Comparison of ENCODE assay signal across 17 cellular contexts in genomic region chr2:1800306-1800705, GRCh38. TPM values are rescaled to one million over a fixed set of nuclear protein-coding genes. Genes with fewer than 3 reads are reported as not detected.
DNase-seq lines count a peak whose midpoint lies in the region; ATAC-seq and TF ChIP-seq lines count a peak whose summit lies in the region.
"Had no signal": no experiment of that assay in that cellular context is flagged by ENCODE, and none has a peak within 500 bp of the region (broad histone marks: within the 10 kb centered on the region; RNA-seq: fewer than 3 reads in every experiment).

No MANE protein-coding gene starts in this region.

- H2AFZ ChIP-seq in trophoblast cell (ENCODE audit: insufficient read depth, low read length, poor library complexity) = no peak overlapping the region

- no peak overlapping the region for H3K4ac ChIP-seq in trophoblast cell (ENCODE audit: low read depth, low read length)

- peak; percentile 15 to 36 for ATAC-seq in natural killer cell treated with Interleukin-12 subunit alpha and Interleukin-12 subunit beta and Interleukin-15 and Interleukin-18, amount 100 ng/mL, for 72 hours
- ATAC-seq in natural killer cell = no peak
- ATAC-seq: A549; CD8-positive, alpha-beta T cell; GM12878 had no signal

- H3K27me3 ChIP-seq in trophoblast cell (ENCODE audit: insufficient read depth, low read length) = no peaks in the 10 kb centered on the region

- H3K4me3 ChIP-seq in trophoblast cell (ENCODE audit: low read depth, low read length) = no peak overlapping the region
- H3K4me3 ChIP-seq: A549, GM12878 had no signal

- H3K9me3 Mint-ChIP-seq in natural killer cell treated with Interleukin-12 subunit alpha and Interleukin-12 subunit beta and Interleukin-15 and Interleukin-18, amount 100 ng/mL, for 72 hours = no peaks in the 10 kb centered on the region
- H3K9me3 Mint-ChIP-seq in natural killer cell = no peaks in the 10 kb centered on the region
- H3K9me3 Mint-ChIP-seq in endothelial cell (ENCODE audit: unreplicated experiment) = no peaks in the 10 kb centered on the region
- H3K9me3 Mint-ChIP-seq: CD8-positive, alpha-beta T cell had no signal

- no peak overlapping the region for H2AK5ac ChIP-seq in trophoblast cell (ENCODE audit: low read length)

- no peaks in the 10 kb centered on the region for H3K27me3 Mint-ChIP-seq in natural killer cell treated with Interleukin-12 subunit alpha and Interleukin-12 subunit beta and Interleukin-15 and Interleukin-18, amount 100 ng/mL, for 72 hours
- no peaks in the 10 kb centered on the region for H3K27me3 Mint-ChIP-seq in natural killer cell (ENCODE audit: low read depth in 2 of 2)
- H3K27me3 Mint-ChIP-seq in endothelial cell (ENCODE audit: unreplicated experiment) = peaks cover 5% of the 10 kb centered on the region

- H3K18ac ChIP-seq in trophoblast cell (ENCODE audit: low read length) = no peak overlapping the region

- no CpG with 5 or more reads among the region's 6 CpGs for WGBS in trophoblast cell (ENCODE audit: extremely low coverage, insufficient coverage, insufficient read length)

- no peak overlapping the region for H3K27ac Mint-ChIP-seq in natural killer cell treated with Interleukin-12 subunit alpha and Interleukin-12 subunit beta and Interleukin-15 and Interleukin-18, amount 100 ng/mL, for 72 hours
- no peak overlapping the region for H3K27ac Mint-ChIP-seq in natural killer cell
- peak overlapping the region; percentile 84 for H3K27ac Mint-ChIP-seq in endothelial cell (ENCODE audit: unreplicated experiment)
- H3K27ac Mint-ChIP-seq: CD8-positive, alpha-beta T cell had no signal

- DNase-seq in natural killer cell treated with Interleukin-12 subunit alpha and Interleukin-12 subunit beta and Interleukin-15 and Interleukin-18, amount 100 ng/mL, for 72 hours (ENCODE audit: low spot score) = no peak
- no peak for DNase-seq in natural killer cell
- no peak for DNase-seq in endothelial cell (ENCODE audit: low spot score)
- peak; percentile 52 for DNase-seq in posterior vena cava (ENCODE audit: low spot score)
- no peak for DNase-seq in DMS53 treated with DMSO at 0.1 percent for 48 hours (lab: John Stamatoyannopoulos, UW; ENCODE audit: unreplicated experiment)
- no peak for DNase-seq in trophoblast cell
- DNase-seq in stimulated activated CD4-positive, alpha-beta T cell treated with anti-CD3 and anti-CD28 coated beads, Interleukin-12 subunit alpha, Interleukin-12 subunit beta, amount 100 ng/mL, for 4 hours = no peak
- DNase-seq: AML-193; Calu3; CD8-positive, alpha-beta T cell; DND-41; EL; GOT3; H7 had no signal

- H2BK12ac ChIP-seq in trophoblast cell (ENCODE audit: low read length) = no peak overlapping the region

- intact Hi-C loops in natural killer cell (cut with micrococcal nuclease) = no loop called here
- intact Hi-C loops in posterior vena cava (cut with DNase I) = no loop called here

- no peak overlapping the region for H3K14ac ChIP-seq in trophoblast cell (ENCODE audit: low read length)

- H4K91ac ChIP-seq in trophoblast cell (ENCODE audit: low read depth, low read length) = no peak overlapping the region

- no peak overlapping the region for H3K23ac ChIP-seq in trophoblast cell (ENCODE audit: low read length)

- no peak overlapping the region for H4K12ac ChIP-seq in trophoblast cell (ENCODE audit: low read depth, low read length)

- no peak overlapping the region for H3K4me3 Mint-ChIP-seq in natural killer cell treated with Interleukin-12 subunit alpha and Interleukin-12 subunit beta and Interleukin-15 and Interleukin-18, amount 100 ng/mL, for 72 hours
- H3K4me3 Mint-ChIP-seq in natural killer cell (no peak overlapping the region), endothelial cell (ENCODE audit: unreplicated experiment) (no peak overlapping the region)
- H3K4me3 Mint-ChIP-seq: CD8-positive, alpha-beta T cell had no signal

- H3K4me1 ChIP-seq in trophoblast cell (ENCODE audit: control insufficient read depth in 1 of 2, insufficient read depth in 2 of 2, low read length in 2 of 2) = peaks cover 10 to 27% of the 10 kb centered on the region in 2 experiments
- H3K4me1 ChIP-seq: A549 had no signal

- H3K9me3 ChIP-seq in trophoblast cell (ENCODE audit: insufficient read depth, low read depth, low read length) = no peaks in the 10 kb centered on the region
- H3K9me3 ChIP-seq: A549 had no signal

- no peaks in the 10 kb centered on the region for H3K36me3 Mint-ChIP-seq in natural killer cell treated with Interleukin-12 subunit alpha and Interleukin-12 subunit beta and Interleukin-15 and Interleukin-18, amount 100 ng/mL, for 72 hours
- H3K36me3 Mint-ChIP-seq in natural killer cell (no peaks in the 10 kb centered on the region), endothelial cell (ENCODE audit: low read depth, unreplicated experiment) (no peaks in the 10 kb centered on the region)
- H3K36me3 Mint-ChIP-seq: CD8-positive, alpha-beta T cell had no signal

- H3K9ac ChIP-seq in trophoblast cell (ENCODE audit: low read length) = no peak overlapping the region

- H3K4me1 Mint-ChIP-seq in natural killer cell treated with Interleukin-12 subunit alpha and Interleukin-12 subunit beta and Interleukin-15 and Interleukin-18, amount 100 ng/mL, for 72 hours (ENCODE audit: low read depth in 2 of 2) = peaks cover 0 to 4% of the 10 kb centered on the region in 2 donors
- peaks cover 0 to 5% of the 10 kb centered on the region in 2 donors for H3K4me1 Mint-ChIP-seq in natural killer cell
- peaks cover 41% of the 10 kb centered on the region for H3K4me1 Mint-ChIP-seq in endothelial cell (ENCODE audit: unreplicated experiment)

- TF ChIP-seq CTCF in natural killer cell (IDR thresholded peaks at IDR 0.05) (no peak), endothelial cell (IDR thresholded peaks at IDR 0.05; ENCODE audit: unreplicated experiment) (no peak)

- no peaks in the 10 kb centered on the region for H3K79me2 ChIP-seq in trophoblast cell (ENCODE audit: control insufficient read depth, insufficient read depth, low read length, poor library complexity)

- no peak overlapping the region for H4K8ac ChIP-seq in trophoblast cell (ENCODE audit: low read depth, low read length)

- peaks cover 12% of the 10 kb centered on the region for H3K79me1 ChIP-seq in trophoblast cell (ENCODE audit: low read length)

- H3K36me3 ChIP-seq in trophoblast cell (ENCODE audit: control insufficient read depth in 1 of 2, insufficient read depth in 2 of 2, low read length in 2 of 2) = no peaks in the 10 kb centered on the region

- no peak overlapping the region for H2BK5ac ChIP-seq in trophoblast cell (ENCODE audit: low read depth, low read length, poor library complexity)

- H3K27ac ChIP-seq in trophoblast cell (ENCODE audit: low read depth, low read length) = no peak overlapping the region
- H3K27ac ChIP-seq: 22Rv1, A549 had no signal

- no peak overlapping the region for H2BK120ac ChIP-seq in trophoblast cell (ENCODE audit: insufficient read depth, low read length, poor library complexity)

- H3K4me2 ChIP-seq in trophoblast cell (ENCODE audit: low read length) = no peak overlapping the region
- H3K4me2 ChIP-seq: A549 had no signal

RNA-seq across cellular contexts. Expression of gene PXDN, which starts 56.0 kb away (rescaled TPM):
- total RNA-seq in natural killer cell treated with Interleukin-12 subunit alpha and Interleukin-12 subunit beta and Interleukin-15 and Interleukin-18, amount 100 ng/mL, for 72 hours = 1 to 10 TPM; 3.4 to 3.6 TPM
- total RNA-seq in natural killer cell (1 to 10 TPM; 2.1 to 3.7 (median 2.5) TPM), endothelial cell (ENCODE audit: unreplicated experiment) (521 TPM), posterior vena cava (10 to 100 TPM; 75.3 to 85.8 TPM)
- 194 and 203 TPM in 2 replicates for polyA plus RNA-seq in trophoblast cell (2013)
- total RNA-seq: Calu3 had no signal

Comparison
In these comparisons a context has a peak if more than half of its experiments do, and no peak if none do; other contexts are left out.
1. ATAC-seq: peak in natural killer cell treated with Interleukin-12 subunit alpha and Interleukin-12 subunit beta and Interleukin-15 and Interleukin-18, amount 100 ng/mL, for 72 hours (2 of 2); none in natural killer cell (0 of 3).
2. RNA of gene PXDN, which starts 56.0 kb away (total RNA-seq): 521 TPM in endothelial cell (single experiment) and 75.3 to 85.8 TPM in posterior vena cava; 3.4 to 3.6 TPM in natural killer cell treated with Interleukin-12 subunit alpha and Interleukin-12 subunit beta and Interleukin-15 and Interleukin-18, amount 100 ng/mL, for 72 hours and 2.1 to 3.7 TPM in natural killer cell; every median in the first group is over 10 times any median in the second.